15 cellular contexts compared by ENCODE assay signal in genomic region chr15:28273468-28273867, GRCh38. TPM values are rescaled to one million over a fixed set of nuclear protein-coding genes. Genes with fewer than 3 reads are reported as not detected.
DNase-seq lines count a peak whose midpoint lies in the region; ATAC-seq and TF ChIP-seq lines count a peak whose summit lies in the region.
"Had no signal": no experiment of that assay in that cellular context is flagged by ENCODE, and none has a peak within 500 bp of the region (broad histone marks: within the 10 kb centered on the region; RNA-seq: fewer than 3 reads in every experiment).

No MANE protein-coding gene starts in this region.

- no peak overlapping the region for H3K4me2 ChIP-seq in SK-N-SH
- H3K4me2 ChIP-seq: PC-9 had no signal

- no peaks in the 10 kb centered on the region for H3K9me3 ChIP-seq in AG04450 (ENCODE audit: control insufficient read depth, insufficient read depth, low read length)
- H3K9me3 ChIP-seq in SK-N-SH = no peaks in the 10 kb centered on the region

- H3K4me1 ChIP-seq in SK-N-SH (ENCODE audit: control insufficient read depth in 1 of 2, insufficient read depth in 2 of 2, low read depth in 1 of 2, low read length in 1 of 2) = no peaks in the 10 kb centered on the region

- 85% methylated on average over 5 of the region's 5 CpGs for WGBS in SK-N-SH (ENCODE audit: low lambda C conversion rate)

- no peaks in the 10 kb centered on the region for H3K27me3 Mint-ChIP-seq in WTC11 (ENCODE audit: low read depth)

- H4K20me1 ChIP-seq in SK-N-SH (ENCODE audit: insufficient read depth) = no peaks in the 10 kb centered on the region

- POLR2A ChIA-PET in AG04450 (lab: Yijun Ruan, JAX) = no interaction called here
- POLR2A ChIA-PET in WTC11 (lab: Charles Lee) = no interaction called here
- POLR2A ChIA-PET in SK-N-SH (lab: Yijun Ruan, JAX) = no interaction called here

- H3K27ac Mint-ChIP-seq in WTC11 = no peak overlapping the region

- no peaks in the 10 kb centered on the region for H3K9me2 ChIP-seq in SK-N-SH

- no peak overlapping the region for H3K27ac ChIP-seq in AG04450 (ENCODE audit: low read depth, low read length)
- no peak overlapping the region for H3K27ac ChIP-seq in SK-N-SH (ENCODE audit: low read depth in 2 of 2, low read length in 1 of 2)
- H3K27ac ChIP-seq: PC-9 had no signal

- no peaks in the 10 kb centered on the region for H3F3A ChIP-seq in SK-N-SH (replicated peaks; ENCODE audit: insufficient read depth)

- H3K79me2 ChIP-seq in SK-N-SH (ENCODE audit: insufficient read depth) = no peaks in the 10 kb centered on the region

- ATAC-seq in WTC11 = peak; percentile 62; the same call in 1 of the 2 replicates

- no peak for TF ChIP-seq RAD21 in SK-N-SH (IDR thresholded peaks at IDR 0.05; ENCODE audit: low read length)

- no peak overlapping the region for H2AFZ ChIP-seq in SK-N-SH (ENCODE audit: low read depth)
- H2AFZ ChIP-seq: PC-9 had no signal

- H3K27me3 ChIP-seq in AG04450 (ENCODE audit: control insufficient read depth, insufficient read depth, low read length) (no peaks in the 10 kb centered on the region), SK-N-SH (ENCODE audit: insufficient read depth) (no peaks in the 10 kb centered on the region)

- no peak overlapping the region for H3K9ac ChIP-seq in SK-N-SH

- no peaks in the 10 kb centered on the region for H3K9me3 Mint-ChIP-seq in WTC11

- H3K4me3 ChIP-seq in AG04450 (ENCODE audit: low read depth, low read length) (no peak overlapping the region), fibroblast of mammary gland (ENCODE audit: control insufficient read depth, low read depth, low read length) (no peak overlapping the region), SK-N-SH (ENCODE audit: low read depth in 2 of 2, low read length in 1 of 2) (no peak overlapping the region)
- H3K4me3 ChIP-seq: PC-9 had no signal

- no peak for TF ChIP-seq EP300 in SK-N-SH (IDR thresholded peaks at IDR 0.05; ENCODE audit: borderline replicate concordance in 1 of 2, low read depth in 1 of 2, low read length in 1 of 2)

- H3K36me3 Mint-ChIP-seq in WTC11 = peaks cover 48% of the 10 kb centered on the region

- TF ChIP-seq CTCF in AG04450 (IDR thresholded peaks at IDR 0.05; ENCODE audit: low read depth, low read length) = peak; percentile 41
- TF ChIP-seq CTCF in WTC11 (IDR thresholded peaks at IDR 0.05) = no peak
- TF ChIP-seq CTCF in fibroblast of mammary gland (conservative IDR thresholded peaks at IDR 0.05; ENCODE audit: control insufficient read depth, insufficient read depth, low read depth, low read length) = no peak
- no peak for TF ChIP-seq CTCF in SK-N-SH (IDR thresholded peaks at IDR 0.05)

- no peak overlapping the region for H3K4me3 Mint-ChIP-seq in WTC11

- DNase-seq in AG04450 (ENCODE audit: low read depth, low spot score) = no peak
- DNase-seq in WTC11 (ENCODE audit: low spot score) = peak; percentile 39
- DNase-seq in fibroblast of mammary gland (ENCODE audit: low read depth) = peak; percentile 7
- peak; percentile 31 for DNase-seq in myocyte (ENCODE audit: low read depth)
- DNase-seq in NCI-H128 (lab: John Stamatoyannopoulos, UW; ENCODE audit: unreplicated experiment) = no peak
- DNase-seq in effector CD8-positive, alpha-beta T cell (lab: John Stamatoyannopoulos, UW) = no peak
- DNase-seq in activated CD4-positive, CD25-positive, alpha-beta regulatory T cell treated with anti-CD3 and anti-CD28 coated beads, Interleukin-2, amount 50 U/mL, for 72 hours = no peak
- no peak for DNase-seq in SK-N-SH
- DNase-seq: ACHN, mammary epithelial cell, NCI-H1048, NCI-H2227 treated with DMSO at 0.1 percent for 48 hours, PC-9, posterior cingulate gyrus, trophoblast cell had no signal

- peaks cover 10% of the 10 kb centered on the region for H3K4me1 Mint-ChIP-seq in WTC11

- peaks cover 34 to 37% of the 10 kb centered on the region in 2 experiments for H3K36me3 ChIP-seq in SK-N-SH (replicated peaks in 1 of 2; ENCODE audit: control insufficient read depth in 1 of 2, insufficient read depth in 2 of 2, low read length in 1 of 2)

- CTCF ChIA-PET in AG04450 (lab: Charles Lee) = interaction anchor here (0.5 to 0.7 kb wide), 2 partner anchors 11 to 94 kb away, joined by 3 to 4 read pairs; no protein-coding TSS in a partner anchor
- CTCF ChIA-PET in WTC11 (lab: Charles Lee) = interaction anchor here (1.2 kb wide), 1 partner anchor 147 kb away, joined by 4 read pairs; no protein-coding TSS in a partner anchor
- CTCF ChIA-PET in SK-N-SH (lab: Yijun Ruan, JAX) = interaction anchor here (0.8 kb wide), 2 partner anchors 82 to 169 kb away, joined by 3 read pairs; no protein-coding TSS in a partner anchor

TF ChIP-seq in WTC11, 78 proteins besides CTCF, POLR2A, EP300 and RAD21 (continues in another document):
- TF ChIP-seq, protein P1, sequence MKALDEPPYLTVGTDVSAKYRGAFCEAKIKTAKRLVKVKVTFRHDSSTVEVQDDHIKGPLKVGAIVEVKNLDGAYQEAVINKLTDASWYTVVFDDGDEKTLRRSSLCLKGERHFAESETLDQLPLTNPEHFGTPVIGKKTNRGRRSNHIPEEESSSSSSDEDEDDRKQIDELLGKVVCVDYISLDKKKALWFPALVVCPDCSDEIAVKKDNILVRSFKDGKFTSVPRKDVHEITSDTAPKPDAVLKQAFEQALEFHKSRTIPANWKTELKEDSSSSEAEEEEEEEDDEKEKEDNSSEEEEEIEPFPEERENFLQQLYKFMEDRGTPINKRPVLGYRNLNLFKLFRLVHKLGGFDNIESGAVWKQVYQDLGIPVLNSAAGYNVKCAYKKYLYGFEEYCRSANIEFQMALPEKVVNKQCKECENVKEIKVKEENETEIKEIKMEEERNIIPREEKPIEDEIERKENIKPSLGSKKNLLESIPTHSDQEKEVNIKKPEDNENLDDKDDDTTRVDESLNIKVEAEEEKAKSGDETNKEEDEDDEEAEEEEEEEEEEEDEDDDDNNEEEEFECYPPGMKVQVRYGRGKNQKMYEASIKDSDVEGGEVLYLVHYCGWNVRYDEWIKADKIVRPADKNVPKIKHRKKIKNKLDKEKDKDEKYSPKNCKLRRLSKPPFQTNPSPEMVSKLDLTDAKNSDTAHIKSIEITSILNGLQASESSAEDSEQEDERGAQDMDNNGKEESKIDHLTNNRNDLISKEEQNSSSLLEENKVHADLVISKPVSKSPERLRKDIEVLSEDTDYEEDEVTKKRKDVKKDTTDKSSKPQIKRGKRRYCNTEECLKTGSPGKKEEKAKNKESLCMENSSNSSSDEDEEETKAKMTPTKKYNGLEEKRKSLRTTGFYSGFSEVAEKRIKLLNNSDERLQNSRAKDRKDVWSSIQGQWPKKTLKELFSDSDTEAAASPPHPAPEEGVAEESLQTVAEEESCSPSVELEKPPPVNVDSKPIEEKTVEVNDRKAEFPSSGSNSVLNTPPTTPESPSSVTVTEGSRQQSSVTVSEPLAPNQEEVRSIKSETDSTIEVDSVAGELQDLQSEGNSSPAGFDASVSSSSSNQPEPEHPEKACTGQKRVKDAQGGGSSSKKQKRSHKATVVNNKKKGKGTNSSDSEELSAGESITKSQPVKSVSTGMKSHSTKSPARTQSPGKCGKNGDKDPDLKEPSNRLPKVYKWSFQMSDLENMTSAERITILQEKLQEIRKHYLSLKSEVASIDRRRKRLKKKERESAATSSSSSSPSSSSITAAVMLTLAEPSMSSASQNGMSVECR (CRISPR knock-in tag; IDR thresholded peaks at IDR 0.05; ENCODE audit: borderline replicate concordance) = no peak

TF ChIP-seq in SK-N-SH, 30 proteins besides CTCF, POLR2A, EP300 and RAD21:
- TF ChIP-seq USF1 (IDR thresholded peaks at IDR 0.05; ENCODE audit: borderline replicate concordance, low read depth) = no peak
- no peak for TF ChIP-seq TCF12 (IDR thresholded peaks at IDR 0.05)
- TF ChIP-seq YY1 (IDR thresholded peaks at IDR 0.05; ENCODE audit: low read depth) = no peak
- no peak for TF ChIP-seq RXRA (IDR thresholded peaks at IDR 0.05; ENCODE audit: borderline replicate concordance, low read depth)
- no peak for TF ChIP-seq FOSL2 (IDR thresholded peaks at IDR 0.05; ENCODE audit: borderline replicate concordance, low read depth)
- TF ChIP-seq TAF1 (IDR thresholded peaks at IDR 0.05; ENCODE audit: borderline replicate concordance, low read depth, low read length) = no peak
- TF ChIP-seq MAX (IDR thresholded peaks at IDR 0.05; ENCODE audit: low read depth) = no peak
- no peak for TF ChIP-seq SIN3A (IDR thresholded peaks at IDR 0.05; ENCODE audit: borderline replicate concordance, low read depth, low read length)
- TF ChIP-seq, protein P2, sequence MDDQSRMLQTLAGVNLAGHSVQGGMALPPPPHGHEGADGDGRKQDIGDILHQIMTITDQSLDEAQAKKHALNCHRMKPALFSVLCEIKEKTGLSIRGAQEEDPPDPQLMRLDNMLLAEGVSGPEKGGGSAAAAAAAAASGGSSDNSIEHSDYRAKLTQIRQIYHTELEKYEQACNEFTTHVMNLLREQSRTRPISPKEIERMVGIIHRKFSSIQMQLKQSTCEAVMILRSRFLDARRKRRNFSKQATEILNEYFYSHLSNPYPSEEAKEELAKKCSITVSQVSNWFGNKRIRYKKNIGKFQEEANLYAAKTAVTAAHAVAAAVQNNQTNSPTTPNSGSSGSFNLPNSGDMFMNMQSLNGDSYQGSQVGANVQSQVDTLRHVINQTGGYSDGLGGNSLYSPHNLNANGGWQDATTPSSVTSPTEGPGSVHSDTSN (IDR thresholded peaks at IDR 0.05) = no peak
- no peak for TF ChIP-seq GATA2 (CRISPR knock-in tag; IDR thresholded peaks at IDR 0.05)

RNA-seq across cellular contexts. Expression of gene HERC2, which starts 48.5 kb away (rescaled TPM):
- 12.7 and 18.3 TPM in 2 replicates for polyA plus RNA-seq in AG04450 (2011; rRNA removed)
- polyA minus RNA-seq in AG04450 (2011; rRNA and poly(A)+ RNA removed) = 47.2 and 55.3 TPM in 2 replicates
- total RNA-seq in WTC11 (2021) = 81.5 to 94.2 TPM (median 82.0 TPM) in 3 replicates
- 39.1 and 44.1 TPM in 2 replicates for total RNA-seq in myocyte
- polyA plus RNA-seq in myocyte (2012) = 40.4 TPM
- polyA plus RNA-seq in SK-N-SH (2012; rRNA removed) = 18.9 and 22.3 TPM in 2 replicates
- 14.0 and 16.4 TPM in 2 replicates for polyA plus RNA-seq in SK-N-SH (2012; cell fraction: cytosol; rRNA removed)
- polyA plus RNA-seq in SK-N-SH (2012; cell fraction: nucleus; rRNA removed) = 65.0 and 72.4 TPM in 2 replicates

Comparison
In these comparisons a context has a peak if more than half of its experiments do, and no peak if none do; other contexts are left out.
1. DNase-seq: peak in WTC11 (single experiment), fibroblast of mammary gland (single experiment) and myocyte (single experiment); none in AG04450 (single experiment), NCI-H128 (single experiment), effector CD8-positive, alpha-beta T cell (single experiment), activated CD4-positive, CD25-positive, alpha-beta regulatory T cell treated with anti-CD3 and anti-CD28 coated beads, Interleukin-2, amount 50 U/mL, for 72 hours (single experiment) and SK-N-SH (single experiment).